Comparison of ENCODE assay signal across 24 cellular contexts in the genomic region with DNA sequence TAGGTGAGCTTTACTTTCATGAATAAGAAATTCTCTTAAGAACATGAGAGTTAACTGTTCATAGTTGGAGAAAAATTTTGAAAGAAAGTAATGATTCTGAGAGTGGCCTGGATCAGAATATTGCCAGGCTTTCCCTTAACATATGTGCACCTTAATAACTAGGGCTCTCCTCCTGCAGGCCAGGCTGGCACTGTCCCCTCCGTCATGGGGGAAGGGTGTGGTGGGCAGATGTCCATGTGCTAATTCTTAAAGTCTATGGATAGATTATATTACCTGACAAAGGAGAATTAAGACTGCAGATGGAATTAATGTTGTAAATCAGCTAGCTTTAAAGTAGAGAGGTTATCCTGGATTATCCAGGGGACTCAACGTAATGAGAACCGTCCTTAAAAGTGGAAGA.
"Had no signal": no experiment of that assay in that cellular context is flagged by ENCODE, and none has a peak within 500 bp of the region (broad histone marks: within the 10 kb centered on the region; RNA-seq: fewer than 3 reads in every experiment).

No MANE protein-coding gene starts in this region.

- H3K4me3 ChIP-seq: coronary artery, dorsolateral prefrontal cortex had no signal

- H3K27ac ChIP-seq: brain microvascular endothelial cell, coronary artery, dorsolateral prefrontal cortex had no signal

- ATAC-seq: activated CD8-positive, alpha-beta T cell treated with anti-CD3 and anti-CD28 coated beads for 36 hours; activated T-cell treated with anti-CD3 and anti-CD28 coated beads, Interleukin-2, amount 50 U/mL, for 4 hours; activated T-helper 17 cell treated with anti-CD3 and anti-CD28 coated beads, Interleukin-2, amount 50 U/mL, for 72 hours; esophagus mucosa; WTC11 had no signal

- H3K27me3 ChIP-seq: brain microvascular endothelial cell, dorsolateral prefrontal cortex had no signal

- H3K36me3 ChIP-seq: brain microvascular endothelial cell had no signal

- DNase-seq: activated CD4-positive, alpha-beta T cell treated with anti-CD3 and anti-CD28 coated beads for 1 hour; activated CD4-positive, alpha-beta T cell treated with anti-CD3 and anti-CD28 coated beads for 4 hours; activated CD4-positive, alpha-beta T cell treated with anti-CD3 and anti-CD28 coated beads, Interleukin-2, amount 50 U/mL, for 1 hour; activated CD4-positive, alpha-beta T cell treated with anti-CD3 and anti-CD28 coated beads, Interleukin-2, amount 50 U/mL, for 48 hours; activated CD8-positive, alpha-beta memory T cell treated with anti-CD3 and anti-CD28 coated beads for 24 hours; activated CD8-positive, alpha-beta T cell treated with anti-CD3 and anti-CD28 coated beads for 36 hours; activated effector memory CD4-positive, alpha-beta T cell treated with Interleukin-2 at 50 U/mL for 16 hours; activated gamma-delta T cell treated with Interleukin-2 at 50 U/mL for 16 hours; activated naive CD4-positive, alpha-beta T cell treated with anti-CD3 and anti-CD28 coated beads, Interleukin-2, amount 50 U/mL, for 16 hours; activated naive CD4-positive, alpha-beta T cell treated with Interleukin-2 at 50 U/mL for 16 hours; activated T-cell treated with anti-CD3 and anti-CD28 coated beads, Interleukin-2, amount 50 U/mL, for 4 hours; amniotic stem cell; anterior cingulate cortex; brain microvascular endothelial cell; dorsolateral prefrontal cortex; effector memory CD4-positive, alpha-beta T cell; endodermal cell; foreskin fibroblast; head of caudate nucleus; T-helper 2 cell had no signal
